ENCODE assay signal across 12 cellular contexts in the genomic region with DNA sequence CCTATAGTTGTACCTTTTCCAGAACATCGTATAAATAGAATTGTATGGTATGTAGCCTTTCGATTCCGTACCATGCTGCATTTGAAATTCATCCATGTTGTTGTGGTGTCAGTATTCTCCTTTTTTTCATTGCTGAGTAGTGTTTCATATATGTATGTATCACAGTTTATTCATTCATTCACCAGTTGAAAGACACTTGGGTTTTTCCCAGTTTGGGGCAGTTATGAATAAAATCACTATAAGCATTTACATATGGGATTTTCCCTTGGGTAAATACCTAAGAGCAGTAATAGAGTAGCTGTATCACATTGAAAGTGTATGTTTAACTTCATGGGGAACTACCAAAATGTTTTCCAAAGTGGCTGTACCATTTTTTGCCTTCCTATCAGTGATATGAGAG. TPM values are rescaled to one million over a fixed set of nuclear protein-coding genes. Genes with fewer than 3 reads are reported as not detected.
A peak's percentile ranks its signal among the peaks of the same experiment; 100 is the strongest.
DNase-seq lines count a peak whose midpoint lies in the region; ATAC-seq and TF ChIP-seq lines count a peak whose summit lies in the region.
"Had no signal": no experiment of that assay in that cellular context is flagged by ENCODE, and none has a peak within 500 bp of the region (broad histone marks: within the 10 kb centered on the region; RNA-seq: fewer than 3 reads in every experiment).

No MANE protein-coding gene starts in this region.

- peak overlapping the region; percentile 36 for H3K27ac Mint-ChIP-seq in activated T-helper 1 cell treated with anti-CD3 and anti-CD28 coated beads, Interleukin-12 subunit alpha, Interleukin-12 subunit beta, Interleukin-2, Interleukin-4 antibody, amounts not matched to agents 30 ng/mL and 10 ng/mL and 1 ng/mL, durations not matched to agents 14 hours and 24 hours and 36 hours

- no peak overlapping the region for H3K4me3 Mint-ChIP-seq in activated T-helper 1 cell treated with anti-CD3 and anti-CD28 coated beads, Interleukin-12 subunit alpha, Interleukin-12 subunit beta, Interleukin-2, Interleukin-4 antibody, amounts not matched to agents 30 ng/mL and 10 ng/mL and 1 ng/mL, durations not matched to agents 14 hours and 24 hours and 36 hours

- H3K36me3 ChIP-seq in adrenal gland (replicated peaks in 1 of 2), result no peaks in the 10 kb centered on the region

- H3K9me3 ChIP-seq in adrenal gland (replicated peaks in 1 of 3), result peaks cover 0 to 3% (median 0%) of the 10 kb centered on the region in 3 donors

- no peaks in the 10 kb centered on the region for H3K9me3 Mint-ChIP-seq in activated T-helper 1 cell treated with anti-CD3 and anti-CD28 coated beads, Interleukin-12 subunit alpha, Interleukin-12 subunit beta, Interleukin-2, Interleukin-4 antibody, amounts not matched to agents 30 ng/mL and 10 ng/mL and 1 ng/mL, durations not matched to agents 14 hours and 24 hours and 36 hours

- 94 to 97% (median 95%) methylated on average over 3 of the region's 3 CpGs for WGBS in adrenal gland, 4 donors

- no peak for TF ChIP-seq CTCF in adrenal gland (IDR thresholded peaks at IDR 0.05)
- no peak for TF ChIP-seq CTCF in omental fat pad (IDR thresholded peaks at IDR 0.05)

- no peak for DNase-seq in activated T-helper 1 cell treated with anti-CD3 and anti-CD28 coated beads, Interleukin-12 subunit alpha, Interleukin-12 subunit beta, Interleukin-2, Interleukin-4 antibody, amounts not matched to agents 30 ng/mL and 10 ng/mL and 1 ng/mL, durations not matched to agents 14 hours and 24 hours and 36 hours (ENCODE audit: low spot score)
- DNase-seq in adrenal gland (no peak), NCI-H2029 (lab: John Stamatoyannopoulos, UW) (no peak), omental fat pad (ENCODE audit: low spot score) (no peak)
- DNase-seq: activated CD4-positive, alpha-beta T cell treated with anti-CD3 and anti-CD28 coated beads, Interleukin-2, amount 50 U/mL, for 48 hours; Calu3; hypothalamus; NCI-H510A treated with DMSO at 0.1 percent for 48 hours had no signal

- no peaks in the 10 kb centered on the region for H3K36me3 Mint-ChIP-seq in activated T-helper 1 cell treated with anti-CD3 and anti-CD28 coated beads, Interleukin-12 subunit alpha, Interleukin-12 subunit beta, Interleukin-2, Interleukin-4 antibody, amounts not matched to agents 30 ng/mL and 10 ng/mL and 1 ng/mL, durations not matched to agents 14 hours and 24 hours and 36 hours (ENCODE audit: low read depth)

- no peaks in the 10 kb centered on the region for H3K4me1 ChIP-seq in adrenal gland (replicated peaks in 1 of 2)

- no peak for TF ChIP-seq POLR2A in adrenal gland (IDR thresholded peaks at IDR 0.05)

- intact Hi-C loops in activated T-helper 1 cell treated with anti-CD3 and anti-CD28 coated beads, Interleukin-12 subunit alpha, Interleukin-12 subunit beta, Interleukin-2, Interleukin-4 antibody, amounts not matched to agents 30 ng/mL and 10 ng/mL and 1 ng/mL, durations not matched to agents 14 hours and 24 hours and 36 hours (cut with micrococcal nuclease), result loop anchor here (1.0 to 5.0 kb wide), 3 partner anchors 17 to 182 kb away; a partner anchor contains a TSS
- intact Hi-C loops in adrenal gland (cut with DNase I), result no loop called here

- ATAC-seq in GM18867 (IDR thresholded peaks at IDR 0.05; ENCODE audit: unreplicated experiment) (peak; percentile 88), GM21360 (IDR thresholded peaks at IDR 0.05; ENCODE audit: unreplicated experiment) (peak; percentile 97), HG02973 (IDR thresholded peaks at IDR 0.05; ENCODE audit: unreplicated experiment) (peak; percentile 95), omental fat pad (ENCODE audit: low FRiP score) (no peak)
- ATAC-seq: sciatic nerve had no signal

- no peak overlapping the region for H3K27ac ChIP-seq in adrenal gland

- peaks cover 7% of the 10 kb centered on the region for H3K4me1 Mint-ChIP-seq in activated T-helper 1 cell treated with anti-CD3 and anti-CD28 coated beads, Interleukin-12 subunit alpha, Interleukin-12 subunit beta, Interleukin-2, Interleukin-4 antibody, amounts not matched to agents 30 ng/mL and 10 ng/mL and 1 ng/mL, durations not matched to agents 14 hours and 24 hours and 36 hours (ENCODE audit: low read depth)

- no peaks in the 10 kb centered on the region for H3K27me3 Mint-ChIP-seq in activated T-helper 1 cell treated with anti-CD3 and anti-CD28 coated beads, Interleukin-12 subunit alpha, Interleukin-12 subunit beta, Interleukin-2, Interleukin-4 antibody, amounts not matched to agents 30 ng/mL and 10 ng/mL and 1 ng/mL, durations not matched to agents 14 hours and 24 hours and 36 hours (ENCODE audit: insufficient read depth)

- no peaks in the 10 kb centered on the region for H3K27me3 ChIP-seq in adrenal gland

- H3K4me3 ChIP-seq in adrenal gland, result no peak overlapping the region

RNA-seq across cellular contexts. Expression of a gene that starts 16.1 kb away (rescaled TPM):
- 12.4 and 12.6 TPM in 2 replicates for total RNA-seq in activated T-helper 1 cell treated with anti-CD3 and anti-CD28 coated beads, Interleukin-12 subunit alpha, Interleukin-12 subunit beta, Interleukin-2, Interleukin-4 antibody, amounts not matched to agents 30 ng/mL and 10 ng/mL and 1 ng/mL, durations not matched to agents 14 hours and 24 hours and 36 hours
- total RNA-seq in adrenal gland, result 10 to 100 TPM in 7 of 8 donors, 1 to 10 TPM in 1; 8.7 to 39.1 (median 16.6) TPM
- 10 to 100 TPM in 1 of 3 donors, 1 to 10 TPM in 2; 4.1 to 15.8 (median 4.3) TPM for polyA plus RNA-seq in adrenal gland
- 10 to 100 TPM in 2 of 4 donors, 1 to 10 TPM in 2; 6.6 to 36.3 (median 16.0) TPM for total RNA-seq in omental fat pad
